9 cellular contexts compared by ENCODE assay signal in the genomic region with DNA sequence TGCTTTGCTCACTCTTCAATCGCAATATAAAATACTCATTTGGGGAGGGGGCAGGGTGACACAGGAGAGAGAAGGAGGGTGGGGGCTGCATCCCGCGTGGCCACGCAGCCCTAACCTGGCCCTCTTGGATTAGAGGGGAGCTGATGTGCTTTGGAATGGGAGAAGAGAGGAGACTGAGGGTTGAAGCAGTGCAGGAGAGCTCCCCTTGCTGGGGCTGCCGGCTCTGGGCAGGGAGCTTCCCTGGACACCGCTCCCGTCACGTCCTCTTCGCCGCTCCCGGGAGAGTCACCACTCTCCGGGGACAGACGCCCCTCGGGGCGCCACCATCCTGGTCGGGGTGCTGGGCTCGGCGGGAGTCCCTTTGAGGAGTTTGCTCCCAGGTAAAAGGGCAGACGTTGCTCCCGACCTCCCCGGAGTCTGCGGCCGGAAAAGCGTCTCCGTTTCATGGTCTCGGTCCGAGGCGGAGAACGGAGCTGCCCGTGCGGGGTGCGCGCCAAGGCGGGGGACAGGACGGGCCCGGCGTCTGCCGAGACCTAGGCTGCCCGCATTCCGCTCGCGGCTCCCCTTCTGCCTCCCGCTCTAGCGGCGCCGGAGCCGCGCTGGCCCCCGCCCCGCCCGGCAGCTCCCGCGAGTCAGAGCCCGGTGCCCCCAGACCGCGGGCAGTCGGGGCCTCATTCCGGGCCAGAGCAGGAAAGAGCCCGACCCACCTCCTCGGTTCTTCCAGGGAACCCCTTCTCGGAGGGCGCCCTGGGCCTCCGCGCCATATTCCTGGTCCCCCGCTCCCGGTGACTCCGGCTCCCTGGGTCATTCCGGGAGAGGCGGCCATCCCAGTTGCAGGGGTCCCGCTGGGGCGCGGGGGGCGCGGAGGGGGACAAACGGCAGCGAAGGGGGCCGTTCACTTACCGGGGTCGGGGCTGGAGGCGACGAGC. TPM values are rescaled to one million over a fixed set of nuclear protein-coding genes. Genes with fewer than 3 reads are reported as not detected.
DNase-seq lines count a peak whose midpoint lies in the region; TF ChIP-seq lines count a peak whose summit lies in the region.
"Had no signal": no experiment of that assay in that cellular context is flagged by ENCODE, and none has a peak within 500 bp of the region (broad histone marks: within the 10 kb centered on the region; RNA-seq: fewer than 3 reads in every experiment).

No MANE protein-coding gene starts in this region.

- 2% methylated on average over 66 of the region's 81 CpGs for WGBS in prostate gland

- H3K27me3 ChIP-seq in WERI-Rb-1 (ENCODE audit: insufficient read depth, low read depth, severe bottlenecking): peaks cover 4% of the 10 kb centered on the region
- H3K27me3 ChIP-seq in left ventricle myocardium inferior (ENCODE audit: low read depth): peaks cover 60% of the 10 kb centered on the region
- H3K27me3 ChIP-seq in prostate gland (replicated peaks; ENCODE audit: insufficient read depth): peaks cover 16% of the 10 kb centered on the region

- no peaks in the 10 kb centered on the region for H3K9me3 ChIP-seq in HEK293 (ENCODE audit: control insufficient read depth, insufficient read depth, low read depth, low read length)
- H3K9me3 ChIP-seq in WERI-Rb-1 (ENCODE audit: severe bottlenecking): no peaks in the 10 kb centered on the region
- H3K9me3 ChIP-seq in left ventricle myocardium inferior (replicated peaks): no peaks in the 10 kb centered on the region
- H3K9me3 ChIP-seq in prostate gland: no peaks in the 10 kb centered on the region

- no peaks in the 10 kb centered on the region; the same call in 1 of the 2 replicates for H3K4me1 ChIP-seq in HEK293 (ENCODE audit: control insufficient read depth, insufficient read depth, low read length)
- H3K4me1 ChIP-seq in left ventricle myocardium inferior: peaks cover 15% of the 10 kb centered on the region
- peaks cover 6% of the 10 kb centered on the region for H3K4me1 ChIP-seq in prostate gland (replicated peaks)

- intact Hi-C loops in left ventricle myocardium inferior (cut with micrococcal nuclease): no loop called here
- intact Hi-C loops in prostate gland (cut with DNase I): no loop called here

- TF ChIP-seq POLR2A in prostate gland (IDR thresholded peaks at IDR 0.05): no peak

- H3K36me3 ChIP-seq in HEK293 (ENCODE audit: control insufficient read depth in 2 of 2, insufficient read depth in 1 of 2, low read length in 2 of 2) (no peaks in the 10 kb centered on the region), WERI-Rb-1 (no peaks in the 10 kb centered on the region), left ventricle myocardium inferior (no peaks in the 10 kb centered on the region), prostate gland (no peaks in the 10 kb centered on the region)

- POLR2A ChIA-PET in HEK293 (lab: Yijun Ruan, JAX): no interaction called here

- TF ChIP-seq CTCF in HEK293 (tag by site-specific recombination; IDR thresholded peaks at IDR 0.05): no peak
- no peak for TF ChIP-seq CTCF in WERI-Rb-1 (IDR thresholded peaks at IDR 0.05; ENCODE audit: low read depth, low read length)
- TF ChIP-seq CTCF in left ventricle myocardium inferior (IDR thresholded peaks at IDR 0.05; ENCODE audit: borderline replicate concordance): no peak
- TF ChIP-seq CTCF in prostate gland (IDR thresholded peaks at IDR 0.05): no peak

- CTCF ChIA-PET in HEK293 (lab: Yijun Ruan, JAX): interaction anchor here (1.1 kb wide), 1 partner anchor 276 kb away, joined by 7 read pairs; no protein-coding TSS in a partner anchor

- no peak overlapping the region for H3K27ac ChIP-seq in HEK293 (ENCODE audit: extremely low read depth, low read depth, low read length)
- H3K27ac ChIP-seq in WERI-Rb-1: no peak overlapping the region
- no peak overlapping the region for H3K27ac ChIP-seq in left ventricle myocardium inferior (replicated peaks)
- no peak overlapping the region for H3K27ac ChIP-seq in prostate gland

- peak overlapping the region; percentile 26 for H3K4me3 ChIP-seq in HEK293 (ENCODE audit: low read depth, low read length)
- H3K4me3 ChIP-seq in WERI-Rb-1 (ENCODE audit: low read depth, low read length): peak overlapping the region; percentile 75
- H3K4me3 ChIP-seq in left ventricle myocardium inferior: peak overlapping the region; percentile 61
- peak overlapping the region; percentile 15 to 20 for H3K4me3 ChIP-seq in prostate gland

- peak; percentile 28 for DNase-seq in WERI-Rb-1
- no peak for DNase-seq in left ventricle myocardium inferior
- no peak for DNase-seq in prostate gland (ENCODE audit: low spot score)
- no peak for DNase-seq in activated CD4-positive, alpha-beta T cell treated with anti-CD3 and anti-CD28 coated beads, Interleukin-2, amount 50 U/mL, for 48 hours
- DNase-seq in stimulated activated CD4-positive, alpha-beta T cell treated with anti-CD3 and anti-CD28 coated beads, Interleukin-15, amount 100 ng/mL, for 24 hours: no peak
- DNase-seq in stimulated activated naive CD4-positive, alpha-beta T cell (lab: John Stamatoyannopoulos, UW): no peak

TF ChIP-seq in HEK293, 187 proteins besides CTCF, POLR2A, EP300 and RAD21:
- TF ChIP-seq, protein P1, sequence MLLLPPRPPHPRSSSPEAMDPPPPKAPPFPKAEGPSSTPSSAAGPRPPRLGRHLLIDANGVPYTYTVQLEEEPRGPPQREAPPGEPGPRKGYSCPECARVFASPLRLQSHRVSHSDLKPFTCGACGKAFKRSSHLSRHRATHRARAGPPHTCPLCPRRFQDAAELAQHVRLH (tag by site-specific recombination; IDR thresholded peaks at IDR 0.05): no peak
- TF ChIP-seq ZBTB1 (tag by site-specific recombination; IDR thresholded peaks at IDR 0.05) (no peak), ZNF214 (tag by site-specific recombination; IDR thresholded peaks at IDR 0.05; ENCODE audit: borderline replicate concordance) (no peak), GLIS1 (tag by site-specific recombination; IDR thresholded peaks at IDR 0.05) (peak; percentile 75), ZNF175 (tag by site-specific recombination; IDR thresholded peaks at IDR 0.05) (no peak), ZNF654 (tag by site-specific recombination; IDR thresholded peaks at IDR 0.05; ENCODE audit: low read depth) (no peak)
- TF ChIP-seq, protein P2, sequence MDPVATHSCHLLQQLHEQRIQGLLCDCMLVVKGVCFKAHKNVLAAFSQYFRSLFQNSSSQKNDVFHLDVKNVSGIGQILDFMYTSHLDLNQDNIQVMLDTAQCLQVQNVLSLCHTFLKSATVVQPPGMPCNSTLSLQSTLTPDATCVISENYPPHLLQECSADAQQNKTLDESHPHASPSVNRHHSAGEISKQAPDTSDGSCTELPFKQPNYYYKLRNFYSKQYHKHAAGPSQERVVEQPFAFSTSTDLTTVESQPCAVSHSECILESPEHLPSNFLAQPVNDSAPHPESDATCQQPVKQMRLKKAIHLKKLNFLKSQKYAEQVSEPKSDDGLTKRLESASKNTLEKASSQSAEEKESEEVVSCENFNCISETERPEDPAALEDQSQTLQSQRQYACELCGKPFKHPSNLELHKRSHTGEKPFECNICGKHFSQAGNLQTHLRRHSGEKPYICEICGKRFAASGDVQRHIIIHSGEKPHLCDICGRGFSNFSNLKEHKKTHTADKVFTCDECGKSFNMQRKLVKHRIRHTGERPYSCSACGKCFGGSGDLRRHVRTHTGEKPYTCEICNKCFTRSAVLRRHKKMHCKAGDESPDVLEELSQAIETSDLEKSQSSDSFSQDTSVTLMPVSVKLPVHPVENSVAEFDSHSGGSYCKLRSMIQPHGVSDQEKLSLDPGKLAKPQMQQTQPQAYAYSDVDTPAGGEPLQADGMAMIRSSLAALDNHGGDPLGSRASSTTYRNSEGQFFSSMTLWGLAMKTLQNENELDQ (tag by site-specific recombination; IDR thresholded peaks at IDR 0.05; ENCODE audit: low read depth): no peak

RNA-seq across cellular contexts. Expression of a gene that starts 0.6 kb away (rescaled TPM):
- total RNA-seq in left ventricle myocardium inferior (not detected), prostate gland (under 1 TPM; 0.05 to 0.11 TPM)
- total RNA-seq: activated CD8-positive, alpha-beta memory T cell treated with anti-CD3 and anti-CD28 coated beads for 36 hours; NCI-H460 had no signal

Comparison
In these comparisons a context has a peak if more than half of its experiments do, and no peak if none do; other contexts are left out.
1. H3K4me3 ChIP-seq: peak in every context shown above with its lines; median percentile 75 in WERI-Rb-1; 61 in left ventricle myocardium inferior; 26 in HEK293; 18 in prostate gland.